In the genomic region with DNA sequence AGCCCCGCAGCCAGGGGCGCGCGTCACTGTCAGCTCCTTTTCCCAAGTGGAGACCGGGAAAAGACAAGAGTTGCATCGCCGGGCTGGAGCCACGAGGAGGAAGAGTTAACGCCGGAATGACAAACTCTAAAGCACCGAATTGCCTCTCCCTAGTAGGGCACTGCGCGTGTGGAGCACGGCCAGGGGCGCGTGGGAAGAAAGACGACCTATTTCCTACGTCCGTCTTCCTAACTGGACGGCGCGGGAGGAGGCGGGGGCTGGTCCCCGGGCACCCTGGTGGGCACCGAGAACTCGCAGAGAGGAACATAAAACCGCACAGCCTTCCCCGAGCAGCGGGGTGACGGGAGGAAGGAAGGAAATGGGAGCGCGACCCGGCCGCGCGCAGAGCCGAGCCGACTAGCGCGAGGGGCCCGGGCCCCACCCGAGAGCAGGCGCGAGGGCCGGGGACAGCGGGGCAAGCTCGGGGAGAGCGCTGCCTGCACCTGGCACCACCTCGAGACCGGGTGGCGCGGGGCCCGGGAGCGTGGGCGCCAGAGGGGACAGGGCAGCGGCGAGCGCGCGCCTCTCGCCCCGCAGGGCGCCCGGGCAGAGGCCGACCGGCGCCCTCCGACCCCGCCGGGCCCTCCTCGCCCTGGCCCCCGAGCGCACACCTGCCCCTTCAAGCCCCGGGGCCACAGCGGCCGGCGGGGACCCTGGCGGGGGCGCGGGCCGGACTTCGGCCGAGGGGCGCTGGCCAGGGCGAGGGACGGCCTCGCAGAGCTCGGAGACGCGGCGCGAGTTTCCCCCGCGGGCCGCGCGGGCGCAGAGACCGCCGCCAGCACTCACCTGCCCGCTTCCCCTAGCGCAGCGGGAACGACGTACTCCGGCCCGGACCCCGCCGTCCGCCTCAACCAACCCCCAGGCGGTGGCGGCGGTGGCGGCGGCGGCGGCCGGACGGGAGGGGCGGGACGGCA, we compare ENCODE assay signal across 8 cellular contexts. TPM values are rescaled to one million over a fixed set of nuclear protein-coding genes. Genes with fewer than 3 reads are reported as not detected.
DNase-seq lines count a peak whose midpoint lies in the region; ATAC-seq and TF ChIP-seq lines count a peak whose summit lies in the region.

No MANE protein-coding gene starts in this region.

- DNase-seq in COLO668 (lab: John Stamatoyannopoulos, UW; ENCODE audit: unreplicated experiment) = peak; percentile 53
- peak; percentile 23 for DNase-seq in T-helper 9 cell
- peak; percentile 51 for DNase-seq in MCF 10A (ENCODE audit: unreplicated experiment)
- DNase-seq in NCI-H1092 (lab: John Stamatoyannopoulos, UW) = no peak

- H3K4me1 Mint-ChIP-seq in MCF 10A (ENCODE audit: insufficient read depth, unreplicated experiment) = peaks cover 42% of the 10 kb centered on the region

- no peaks in the 10 kb centered on the region for H3K27me3 Mint-ChIP-seq in MCF 10A (ENCODE audit: insufficient read depth, unreplicated experiment)

- TF ChIP-seq CTCF in MCF 10A (IDR thresholded peaks at IDR 0.05; ENCODE audit: unreplicated experiment) = no peak

- H3K36me3 ChIP-seq in HUES6 (ENCODE audit: control insufficient read depth, insufficient read depth, low read length) (no peaks in the 10 kb centered on the region), skeletal muscle satellite cell (ENCODE audit: insufficient read depth, low read length) (no peaks in the 10 kb centered on the region)

- peaks cover 16% of the 10 kb centered on the region for H3K36me3 Mint-ChIP-seq in MCF 10A (ENCODE audit: insufficient read depth, unreplicated experiment)

- BruUV-seq in MCF 10A (replicated peaks; lab: Mats Ljungman, UMichigan) = no TSS peak

- H3K27me3 ChIP-seq in HUES6 (ENCODE audit: control insufficient read depth, insufficient read depth, low read length) (no peaks in the 10 kb centered on the region), skeletal muscle satellite cell (ENCODE audit: control insufficient read depth, insufficient read depth, low read length) (no peaks in the 10 kb centered on the region)

- intact Hi-C loops in MCF 10A (cut with micrococcal nuclease) = no loop called here

- H3K27ac Mint-ChIP-seq in MCF 10A (ENCODE audit: low read depth, unreplicated experiment) = peak overlapping the region; percentile 81

- H3K4me3 ChIP-seq in HUES6 (ENCODE audit: low read depth, low read length) = peak overlapping the region; percentile 83
- H3K4me3 ChIP-seq in iPS-18c (ENCODE audit: insufficient read depth, low read depth, low read length) = peak overlapping the region; percentile 84
- H3K4me3 ChIP-seq in skeletal muscle satellite cell (ENCODE audit: low read length) = peak overlapping the region; percentile 80

- no peaks in the 10 kb centered on the region for H3K9me3 ChIP-seq in HUES6 (ENCODE audit: control insufficient read depth, insufficient read depth, low read depth, low read length)
- no peaks in the 10 kb centered on the region for H3K9me3 ChIP-seq in iPS-18c (ENCODE audit: control insufficient read depth, insufficient read depth, low read length)
- no peaks in the 10 kb centered on the region for H3K9me3 ChIP-seq in skeletal muscle satellite cell (replicated peaks; ENCODE audit: low read length)

- H3K9ac ChIP-seq in HUES6 (ENCODE audit: low read length) (peak overlapping the region; percentile 71), skeletal muscle satellite cell (ENCODE audit: low read depth, low read length) (peak overlapping the region; percentile 86)

- peak overlapping the region; percentile 88 for H3K4me2 ChIP-seq in skeletal muscle satellite cell (ENCODE audit: low read length)

- CTCF ChIA-PET in MCF 10A (lab: Yijun Ruan, JAX) = interaction anchor here (0.6 to 1.1 kb wide), 3 partner anchors 16 to 421 kb away, joined by 3 to 4 read pairs (median 4); no protein-coding TSS in a partner anchor

- H3K4me1 ChIP-seq in HUES6 (ENCODE audit: control insufficient read depth, insufficient read depth, low read length) (peaks cover 23% of the 10 kb centered on the region), skeletal muscle satellite cell (ENCODE audit: control insufficient read depth, insufficient read depth, low read length) (peaks cover 23% of the 10 kb centered on the region)

- POLR2A ChIA-PET in MCF 10A (lab: Yijun Ruan, JAX) = interaction anchor here (0.6 to 4.7 kb wide), 30 partner anchors 8 to 982 kb away, joined by 3 to 32 read pairs (median 4); partner anchors contain the start of genes CCDC85C and CYP46A1

- H3K27ac ChIP-seq in HUES6 (ENCODE audit: low read depth, low read length) = no peak overlapping the region

- H3K4me3 Mint-ChIP-seq in MCF 10A (ENCODE audit: unreplicated experiment) = peak overlapping the region; percentile 95

- no peaks in the 10 kb centered on the region for H3K9me3 Mint-ChIP-seq in MCF 10A (ENCODE audit: unreplicated experiment)

- peak; percentile 2 for ATAC-seq in GM19463 (IDR thresholded peaks at IDR 0.05; ENCODE audit: unreplicated experiment)

RNA-seq across cellular contexts. Expression of gene SETD3, which starts 0.5 kb away (rescaled TPM):
- total RNA-seq in MCF 10A (2022) = 43.9 and 50.6 TPM in 2 replicates
- total RNA-seq in skeletal muscle satellite cell (2012; rRNA removed) = 36.5 and 41.7 TPM in 2 replicates

RNA-seq across cellular contexts. Expression of gene CCNK, which starts 1.0 kb away (rescaled TPM):
- total RNA-seq in MCF 10A (2022) = 70.4 and 87.7 TPM in 2 replicates
- 25.6 and 26.4 TPM in 2 replicates for total RNA-seq in skeletal muscle satellite cell (2012; rRNA removed)
